Comparison of ENCODE assay signal across 38 cellular contexts in the genomic region with DNA sequence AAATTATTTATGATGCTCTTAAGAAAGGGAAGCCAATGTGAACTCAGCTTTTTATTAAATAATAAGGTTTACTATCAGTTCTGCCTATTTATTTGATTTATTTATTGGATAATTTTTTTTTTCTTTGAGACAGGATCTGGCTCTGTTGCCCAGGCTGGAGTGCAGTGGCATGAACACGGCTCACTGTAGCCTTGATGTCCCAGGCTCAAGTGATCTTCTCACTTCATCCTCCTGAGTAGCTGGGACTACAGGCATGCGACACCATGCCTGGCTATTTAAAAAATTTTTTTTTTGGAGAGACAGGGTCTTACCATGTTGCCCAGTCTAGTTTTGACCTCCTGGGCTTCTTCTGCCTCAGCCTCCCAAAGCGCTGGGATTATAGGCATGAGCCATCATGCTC.
"Had no signal": no experiment of that assay in that cellular context is flagged by ENCODE, and none has a peak within 500 bp of the region (broad histone marks: within the 10 kb centered on the region; RNA-seq: fewer than 3 reads in every experiment).

No MANE protein-coding gene starts in this region.

- H3K27me3 ChIP-seq: adrenal gland, ascending aorta, body of pancreas, brain microvascular endothelial cell, breast epithelium, cardiac muscle cell had no signal

- H3K4me3 ChIP-seq: adrenal gland, ascending aorta, body of pancreas, breast epithelium, cardiac muscle cell had no signal

- H3K4me1 ChIP-seq: adrenal gland, ascending aorta, body of pancreas, breast epithelium had no signal

- H3K27ac ChIP-seq: adrenal gland, ascending aorta, body of pancreas, brain microvascular endothelial cell, breast epithelium, cardiac muscle cell had no signal

- ATAC-seq: activated naive CD4-positive, alpha-beta T cell treated with anti-CD3 and anti-CD28 coated beads, Interleukin-2, amount 50 U/mL, for 72 hours; activated naive CD8-positive, alpha-beta T cell treated with anti-CD3 and anti-CD28 coated beads, Interleukin-2, amount 50 U/mL, for 24 hours; activated T-cell treated with anti-CD3 and anti-CD28 coated beads, Interleukin-2, amount 50 U/mL, for 4 hours; activated T-cell treated with anti-CD3 and anti-CD28 coated beads, Interleukin-2, amount 50 U/mL, for 72 hours; activated T-helper 17 cell treated with anti-CD3 and anti-CD28 coated beads, Interleukin-2, amount 50 U/mL, for 72 hours; body of pancreas had no signal

- H3K36me3 ChIP-seq: breast epithelium had no signal

- H3K9me3 ChIP-seq: adrenal gland, ascending aorta, body of pancreas, breast epithelium had no signal

- H3K27ac Mint-ChIP-seq: activated naive CD4-positive, alpha-beta T cell treated with anti-CD3 and anti-CD28 coated beads for 36 hours; activated naive CD4-positive, alpha-beta T cell treated with anti-CD3 and anti-CD28 coated beads, Interleukin-2, amount 10 ng/mL, durations not matched to agents 7 days and 5 days; activated naive CD4-positive, alpha-beta T cell treated with anti-CD3 and anti-CD28 coated beads, Interleukin-2, amount 50 U/mL, for 24 hours; activated naive CD4-positive, alpha-beta T cell treated with anti-CD3 and anti-CD28 coated beads, Interleukin-2, amount 50 U/mL, for 72 hours; activated naive CD8-positive, alpha-beta T cell; activated naive CD8-positive, alpha-beta T cell treated with anti-CD3 and anti-CD28 coated beads for 36 hours; activated naive CD8-positive, alpha-beta T cell treated with anti-CD3 and anti-CD28 coated beads, Interleukin-2, amount 10 ng/mL, durations not matched to agents 7 days and 5 days; activated naive CD8-positive, alpha-beta T cell treated with anti-CD3 and anti-CD28 coated beads, Interleukin-2, amount 50 U/mL, for 24 hours; activated T-cell treated with anti-CD3 and anti-CD28 coated beads, Interleukin-2, amount 50 U/mL, for 72 hours; activated T-helper 1 cell treated with anti-CD3 and anti-CD28 coated beads, Interleukin-12 subunit alpha, Interleukin-12 subunit beta, Interleukin-2, Interleukin-4 antibody, amounts not matched to agents 30 ng/mL and 10 ng/mL and 1 ng/mL, durations not matched to agents 14 hours and 24 hours and 36 hours; activated T-helper 17 cell treated with anti-CD3 and anti-CD28 coated beads, Interleukin-2, amount 50 U/mL, for 72 hours; activated T-helper 2 cell treated with anti-CD3 and anti-CD28 coated beads, Interferon-gamma antibody, Interleukin-2, Interleukin-4, amounts not matched to agents 10 μg/mL and 5 μg/mL and 100 μg/mL, durations not matched to agents 14 hours and 24 hours and 36 hours; brain had no signal

- H3K27me3 Mint-ChIP-seq: activated naive CD4-positive, alpha-beta T cell treated with anti-CD3 and anti-CD28 coated beads, Interleukin-2, amount 10 ng/mL, durations not matched to agents 7 days and 5 days; activated naive CD4-positive, alpha-beta T cell treated with anti-CD3 and anti-CD28 coated beads, Interleukin-2, amount 50 U/mL, for 24 hours; activated naive CD8-positive, alpha-beta T cell; activated naive CD8-positive, alpha-beta T cell treated with anti-CD3 and anti-CD28 coated beads for 36 hours; activated naive CD8-positive, alpha-beta T cell treated with anti-CD3 and anti-CD28 coated beads, Interleukin-2, amount 10 ng/mL, durations not matched to agents 7 days and 5 days; activated naive CD8-positive, alpha-beta T cell treated with anti-CD3 and anti-CD28 coated beads, Interleukin-2, amount 50 U/mL, for 24 hours; activated T-helper 17 cell treated with anti-CD3 and anti-CD28 coated beads, Interleukin-2, amount 50 U/mL, for 72 hours; brain; central memory CD8-positive, alpha-beta T cell had no signal

- H3K4me3 Mint-ChIP-seq: activated naive CD4-positive, alpha-beta T cell treated with anti-CD3 and anti-CD28 coated beads for 36 hours; activated naive CD4-positive, alpha-beta T cell treated with anti-CD3 and anti-CD28 coated beads, Interleukin-2, amount 10 ng/mL, durations not matched to agents 7 days and 5 days; activated naive CD4-positive, alpha-beta T cell treated with anti-CD3 and anti-CD28 coated beads, Interleukin-2, amount 50 U/mL, for 24 hours; activated naive CD8-positive, alpha-beta T cell; activated naive CD8-positive, alpha-beta T cell treated with anti-CD3 and anti-CD28 coated beads for 36 hours; activated naive CD8-positive, alpha-beta T cell treated with anti-CD3 and anti-CD28 coated beads, Interleukin-2, amount 10 ng/mL, durations not matched to agents 7 days and 5 days; activated naive CD8-positive, alpha-beta T cell treated with anti-CD3 and anti-CD28 coated beads, Interleukin-2, amount 50 U/mL, for 24 hours; activated T-cell treated with anti-CD3 and anti-CD28 coated beads, Interleukin-2, amount 50 U/mL, for 4 hours; activated T-cell treated with anti-CD3 and anti-CD28 coated beads, Interleukin-2, amount 50 U/mL, for 72 hours; activated T-helper 1 cell treated with anti-CD3 and anti-CD28 coated beads, Interleukin-12 subunit alpha, Interleukin-12 subunit beta, Interleukin-2, Interleukin-4 antibody, amounts not matched to agents 30 ng/mL and 10 ng/mL and 1 ng/mL, durations not matched to agents 14 hours and 24 hours and 36 hours; activated T-helper 17 cell treated with anti-CD3 and anti-CD28 coated beads, Interleukin-2, amount 50 U/mL, for 72 hours; brain; central memory CD8-positive, alpha-beta T cell had no signal

- H3K4me1 Mint-ChIP-seq: activated naive CD4-positive, alpha-beta T cell treated with anti-CD3 and anti-CD28 coated beads, Interleukin-2, amount 50 U/mL, for 24 hours; brain; central memory CD8-positive, alpha-beta T cell had no signal

- DNase-seq: activated effector memory CD4-positive, alpha-beta T cell treated with anti-CD3 and anti-CD28 coated beads, Interleukin-2, amount 50 U/mL, for 16 hours; activated effector memory CD4-positive, alpha-beta T cell treated with Interleukin-2 at 50 U/mL for 16 hours; activated gamma-delta T cell; activated gamma-delta T cell treated with Interleukin-2 at 50 U/mL for 16 hours; activated naive CD4-positive, alpha-beta T cell; activated naive CD4-positive, alpha-beta T cell treated with anti-CD3 and anti-CD28 coated beads for 36 hours; activated naive CD4-positive, alpha-beta T cell treated with anti-CD3 and anti-CD28 coated beads, Interleukin-2, amount 10 ng/mL, durations not matched to agents 7 days and 5 days; activated naive CD4-positive, alpha-beta T cell treated with anti-CD3 and anti-CD28 coated beads, Interleukin-2, amount 50 U/mL, for 16 hours; activated naive CD4-positive, alpha-beta T cell treated with Interleukin-2 at 50 U/mL for 16 hours; activated naive CD8-positive, alpha-beta T cell treated with anti-CD3 and anti-CD28 coated beads for 36 hours; activated naive CD8-positive, alpha-beta T cell treated with anti-CD3 and anti-CD28 coated beads, Interleukin-2, amount 10 ng/mL, durations not matched to agents 7 days and 5 days; activated naive CD8-positive, alpha-beta T cell treated with anti-CD3 and anti-CD28 coated beads, Interleukin-2, amount 50 U/mL, for 24 hours; activated T-cell treated with anti-CD3 and anti-CD28 coated beads, Interleukin-2, amount 50 U/mL, for 4 hours; activated T-cell treated with anti-CD3 and anti-CD28 coated beads, Interleukin-2, amount 50 U/mL, for 48 hours; activated T-cell treated with anti-CD3 and anti-CD28 coated beads, Interleukin-2, amount 50 U/mL, for 72 hours; adrenal gland; amniotic stem cell; amygdala; anterior cingulate cortex; aorta; body of pancreas; brain microvascular endothelial cell; caudate nucleus; central memory CD4-positive, alpha-beta T cell; cerebellar nuclear complex had no signal

- H3K9me3 Mint-ChIP-seq: activated naive CD4-positive, alpha-beta T cell treated with anti-CD3 and anti-CD28 coated beads for 36 hours; activated naive CD4-positive, alpha-beta T cell treated with anti-CD3 and anti-CD28 coated beads, Interleukin-2, amount 10 ng/mL, durations not matched to agents 7 days and 5 days; activated naive CD4-positive, alpha-beta T cell treated with anti-CD3 and anti-CD28 coated beads, Interleukin-2, amount 50 U/mL, for 24 hours; activated naive CD4-positive, alpha-beta T cell treated with anti-CD3 and anti-CD28 coated beads, Interleukin-2, amount 50 U/mL, for 72 hours; activated naive CD8-positive, alpha-beta T cell treated with anti-CD3 and anti-CD28 coated beads for 36 hours; activated naive CD8-positive, alpha-beta T cell treated with anti-CD3 and anti-CD28 coated beads, Interleukin-2, amount 10 ng/mL, durations not matched to agents 7 days and 5 days; activated naive CD8-positive, alpha-beta T cell treated with anti-CD3 and anti-CD28 coated beads, Interleukin-2, amount 50 U/mL, for 24 hours; activated T-cell treated with anti-CD3 and anti-CD28 coated beads, Interleukin-2, amount 50 U/mL, for 4 hours; activated T-cell treated with anti-CD3 and anti-CD28 coated beads, Interleukin-2, amount 50 U/mL, for 72 hours; activated T-helper 1 cell treated with anti-CD3 and anti-CD28 coated beads, Interleukin-12 subunit alpha, Interleukin-12 subunit beta, Interleukin-2, Interleukin-4 antibody, amounts not matched to agents 30 ng/mL and 10 ng/mL and 1 ng/mL, durations not matched to agents 14 hours and 24 hours and 36 hours; activated T-helper 17 cell treated with anti-CD3 and anti-CD28 coated beads, Interleukin-2, amount 50 U/mL, for 72 hours; activated T-helper 2 cell treated with anti-CD3 and anti-CD28 coated beads, Interferon-gamma antibody, Interleukin-2, Interleukin-4, amounts not matched to agents 10 μg/mL and 5 μg/mL and 100 μg/mL, durations not matched to agents 14 hours and 24 hours and 36 hours; brain; central memory CD8-positive, alpha-beta T cell had no signal

- FAIRE-seq: astrocyte, bronchial epithelial cell had no signal
